ENCODE assay signal across 7 cellular contexts in the genomic region with DNA sequence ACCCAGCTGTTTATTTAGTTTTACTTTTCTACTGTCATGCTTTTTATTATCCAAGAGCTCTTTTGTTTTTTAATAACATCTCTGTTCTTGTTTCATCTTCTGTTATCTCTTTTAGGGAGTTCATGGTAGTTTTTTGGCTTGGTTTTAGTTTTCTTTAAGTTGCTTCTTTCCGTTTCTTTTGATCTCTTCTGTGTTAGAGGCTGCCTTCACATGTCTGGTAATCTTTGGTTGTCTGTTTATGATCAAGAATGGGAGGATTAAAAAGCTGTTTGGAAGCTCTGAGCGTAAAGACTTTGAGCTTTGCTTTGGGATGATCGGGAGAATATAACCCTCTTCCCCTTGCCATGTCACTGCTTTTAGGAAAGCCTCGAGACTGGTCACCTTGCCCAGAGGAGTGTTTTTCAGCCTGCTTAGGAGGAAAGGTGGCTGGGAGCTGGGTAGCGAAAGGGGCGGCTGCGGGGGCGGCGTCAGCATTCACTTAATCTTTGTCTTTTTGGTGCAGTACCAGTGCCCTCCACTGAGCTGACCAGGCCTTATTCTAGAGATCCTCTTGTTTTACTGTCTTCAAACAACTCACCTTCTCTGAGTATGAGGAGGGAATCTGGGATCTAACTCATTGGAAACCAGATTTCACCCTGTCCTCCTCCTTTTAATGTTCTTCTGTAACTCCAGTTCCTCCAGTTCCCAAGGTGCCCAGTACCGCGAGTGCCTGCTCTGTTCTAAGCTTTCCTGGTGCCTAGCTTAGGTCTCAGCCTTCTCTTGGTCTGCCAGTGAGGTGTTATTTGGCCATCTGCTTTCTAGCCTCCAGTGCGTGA. TPM values are rescaled to one million over a fixed set of nuclear protein-coding genes. Genes with fewer than 3 reads are reported as not detected.
DNase-seq lines count a peak whose midpoint lies in the region; ATAC-seq and TF ChIP-seq lines count a peak whose summit lies in the region.

No MANE protein-coding gene starts in this region.

- ATAC-seq in T-helper 17 cell = peak; percentile 96

- H3K27me3 Mint-ChIP-seq in T-helper 17 cell = no peaks in the 10 kb centered on the region

- H3K36me3 ChIP-seq in H7 (replicated peaks; ENCODE audit: control insufficient read depth, insufficient read depth, low read length) (peaks cover 14% of the 10 kb centered on the region), kidney epithelial cell (ENCODE audit: control insufficient read depth, insufficient read depth, low read length) (peaks cover 2% of the 10 kb centered on the region)

- DNase-seq in H7 (peak; percentile 87), T-helper 17 cell (peak; percentile 42 to 51 (median 42)), amniotic epithelial cell (ENCODE audit: low read depth) (peak; percentile 65), kidney epithelial cell (ENCODE audit: low read depth) (no peak), NCI-H2196 (lab: John Stamatoyannopoulos, UW; ENCODE audit: unreplicated experiment) (no peak), NCI-H2196 treated with DMSO at 0.1 percent for 48 hours (lab: John Stamatoyannopoulos, UW; ENCODE audit: unreplicated experiment) (no peak)
- DNase-seq in stimulated activated CD4-positive, alpha-beta T cell treated with anti-CD3 and anti-CD28 coated beads, Interleukin-4, amount 100 ng/mL, for 48 hours (ENCODE audit: low read depth in 2 of 2) = peak; percentile 65 to 72

- no peaks in the 10 kb centered on the region for H3K27me3 ChIP-seq in H7 (ENCODE audit: control insufficient read depth, insufficient read depth, low read length)
- H3K27me3 ChIP-seq in kidney epithelial cell (ENCODE audit: control insufficient read depth, insufficient read depth, low read length) = no peaks in the 10 kb centered on the region

- peak; percentile 53 for TF ChIP-seq CTCF in kidney epithelial cell (IDR thresholded peaks at IDR 0.05; ENCODE audit: insufficient read depth, low read length, poor library complexity, severe bottlenecking)

- H3K9me3 ChIP-seq in T-helper 17 cell (ENCODE audit: control insufficient read depth, low read length, poor library complexity, severe bottlenecking) = no peaks in the 10 kb centered on the region

- H3K27ac Mint-ChIP-seq in T-helper 17 cell = peak overlapping the region; percentile 99

- H3K4me1 Mint-ChIP-seq in T-helper 17 cell = peaks cover 56% of the 10 kb centered on the region

- H3K36me3 Mint-ChIP-seq in T-helper 17 cell (ENCODE audit: low read depth) = peaks cover 12% of the 10 kb centered on the region

- H3K4me3 Mint-ChIP-seq in T-helper 17 cell = peak overlapping the region; percentile 90

- H3K4me3 ChIP-seq in H7 (ENCODE audit: insufficient read depth, low read depth, low read length) = no peak overlapping the region
- H3K4me3 ChIP-seq in kidney epithelial cell (ENCODE audit: low read depth, low read length) = no peak overlapping the region

RNA-seq across cellular contexts. Expression of a gene that starts 15.5 kb away (rescaled TPM):
- 5.3 and 9.8 TPM in 2 replicates for total RNA-seq in H7 (2014; rRNA removed; shearing (Covaris generic))
- total RNA-seq in T-helper 17 cell = 10 to 100 TPM; 56.8 to 63.7 TPM
- total RNA-seq in kidney epithelial cell = 14.8 and 16.4 TPM in 2 replicates

RNA-seq across cellular contexts. Expression of a gene that starts 29.0 kb away (rescaled TPM):
- total RNA-seq in H7 (2014; rRNA removed; shearing (Covaris generic)) = not detected in 2 replicates
- total RNA-seq in T-helper 17 cell (under 1 TPM; 0.73 to 0.85 TPM), kidney epithelial cell (not detected in 2 replicates)

RNA-seq across cellular contexts. Expression of a gene that starts 57.2 kb away (rescaled TPM):
- total RNA-seq in H7 (2014; rRNA removed; shearing (Covaris generic)) = 193 and 204 TPM in 2 replicates
- 10 to 100 TPM; 87.0 to 88.0 TPM for total RNA-seq in T-helper 17 cell
- total RNA-seq in kidney epithelial cell = 167 and 175 TPM in 2 replicates

Comparison
In these comparisons a context has a peak if more than half of its experiments do, and no peak if none do; other contexts are left out.
1. DNase-seq: peak in H7 (single experiment), T-helper 17 cell (3 of 3), amniotic epithelial cell (single experiment) and stimulated activated CD4-positive, alpha-beta T cell treated with anti-CD3 and anti-CD28 coated beads, Interleukin-4, amount 100 ng/mL, for 48 hours (2 of 2); none in kidney epithelial cell (single experiment), NCI-H2196 (single experiment) and NCI-H2196 treated with DMSO at 0.1 percent for 48 hours (single experiment).